In genomic region chr17:1997587-1998425, GRCh38 we compare ENCODE assay signal across 1 cellular context.
TF ChIP-seq lines count a peak whose summit lies in the region.

No MANE protein-coding gene starts in this region.

TF ChIP-seq in HepG2, 621 proteins besides CTCF, POLR2A, EP300 and RAD21 (continued from another document and continues in another):
- TF ChIP-seq RERE (CRISPR knock-in tag; IDR thresholded peaks at IDR 0.05; ENCODE audit: low read depth) (peak; percentile 46; the same call in 1 of the 2 replicates), CSRNP2 (CRISPR knock-in tag; conservative IDR thresholded peaks at IDR 0.05; ENCODE audit: low read depth) (no peak), ZNF101 (CRISPR knock-in tag; IDR thresholded peaks at IDR 0.05; ENCODE audit: borderline replicate concordance, low read depth) (no peak), TERF1 (CRISPR knock-in tag; IDR thresholded peaks at IDR 0.05) (no peak), REPIN1 (CRISPR knock-in tag; IDR thresholded peaks at IDR 0.05; ENCODE audit: borderline replicate concordance, low read depth) (peak; percentile 36; the same call in 1 of the 2 replicates), HNRNPK (IDR thresholded peaks at IDR 0.05; ENCODE audit: low read depth, low read length, poor library complexity, severe bottlenecking) (peak; percentile 55), TBP (CRISPR knock-in tag; IDR thresholded peaks at IDR 0.05) (no peak), ZZZ3 (CRISPR knock-in tag; IDR thresholded peaks at IDR 0.05; ENCODE audit: borderline replicate concordance) (no peak), MYPOP (CRISPR knock-in tag; IDR thresholded peaks at IDR 0.05) (no peak), ZNF414 (CRISPR knock-in tag; IDR thresholded peaks at IDR 0.05) (0 out of 2 replicates have a peak, but pooled peaks have one; percentile 54), ZNF691 (CRISPR knock-in tag; IDR thresholded peaks at IDR 0.05; ENCODE audit: borderline replicate concordance, low read depth) (no peak), SSRP1 (CRISPR knock-in tag; IDR thresholded peaks at IDR 0.05) (no peak), BCLAF1 (IDR thresholded peaks at IDR 0.05) (no peak), ZFP41 (CRISPR knock-in tag; IDR thresholded peaks at IDR 0.05; ENCODE audit: borderline replicate concordance) (no peak), ZNF619 (CRISPR knock-in tag; IDR thresholded peaks at IDR 0.05) (no peak), ZBTB7A (CRISPR knock-in tag; IDR thresholded peaks at IDR 0.05) (peak; percentile 65), ISL2 (CRISPR knock-in tag; IDR thresholded peaks at IDR 0.05) (0 out of 2 replicates have a peak, but pooled peaks have one; percentile 42), ZNF224 (CRISPR knock-in tag; IDR thresholded peaks at IDR 0.05) (no peak), NONO (IDR thresholded peaks at IDR 0.05) (no peak), NONO (CRISPR knock-in tag; conservative IDR thresholded peaks at IDR 0.05) (0 out of 2 replicates have a peak, but pooled peaks have one; percentile 34), ESRRA (CRISPR knock-in tag; IDR thresholded peaks at IDR 0.05; ENCODE audit: low read depth) (no peak), GLMP (CRISPR knock-in tag; IDR thresholded peaks at IDR 0.05; ENCODE audit: borderline replicate concordance) (no peak), SNAPC5 (CRISPR knock-in tag; IDR thresholded peaks at IDR 0.05; ENCODE audit: borderline replicate concordance) (no peak), ZNF292 (CRISPR knock-in tag; IDR thresholded peaks at IDR 0.05; ENCODE audit: borderline replicate concordance, low read depth) (no peak), CEBPG (CRISPR knock-in tag; IDR thresholded peaks at IDR 0.05) (no peak), RBM22 (optimal IDR thresholded peaks at IDR 0.05; ENCODE audit: low read length) (no peak), NFAT5 (CRISPR knock-in tag; IDR thresholded peaks at IDR 0.05) (no peak), SOX5 (CRISPR knock-in tag; IDR thresholded peaks at IDR 0.05; ENCODE audit: borderline replicate concordance) (peak; percentile 45; the same call in 1 of the 2 replicates), ATF4 (CRISPR knock-in tag; IDR thresholded peaks at IDR 0.05) (no peak), MEIS2 (CRISPR knock-in tag; IDR thresholded peaks at IDR 0.05) (peak; percentile 43), SMAD3 (CRISPR knock-in tag; IDR thresholded peaks at IDR 0.05) (no peak), SALL2 (CRISPR knock-in tag; IDR thresholded peaks at IDR 0.05) (no peak), ZNF772 (CRISPR knock-in tag; IDR thresholded peaks at IDR 0.05) (0 out of 2 replicates have a peak, but pooled peaks have one; percentile 27), CBX1 (IDR thresholded peaks at IDR 0.05; ENCODE audit: low read depth) (no peak), PBX2 (CRISPR knock-in tag; IDR thresholded peaks at IDR 0.05) (no peak)
